In the genomic region with DNA sequence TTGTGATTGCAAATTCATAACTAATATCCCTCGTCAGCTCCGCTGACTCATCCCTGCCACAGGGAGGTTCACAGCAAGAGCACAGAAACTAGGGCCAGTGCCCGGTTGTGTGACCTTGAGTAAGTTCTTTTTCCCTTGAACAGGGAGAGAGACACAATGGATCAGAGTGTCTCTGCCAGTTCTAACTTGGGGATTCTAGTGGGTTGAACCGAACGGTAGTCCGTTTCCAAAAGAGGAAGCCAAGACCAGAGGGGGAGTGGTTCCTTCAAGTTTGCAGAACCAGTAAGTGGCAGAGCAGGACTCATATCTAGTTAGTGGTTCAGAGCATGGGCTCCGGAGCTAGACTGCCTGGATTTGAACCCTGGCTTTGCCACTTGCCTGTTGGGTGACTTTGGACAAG, we compare ENCODE assay signal across 10 cellular contexts. TPM values are rescaled to one million over a fixed set of nuclear protein-coding genes. Genes with fewer than 3 reads are reported as not detected.
A peak's percentile ranks its signal among the peaks of the same experiment; 100 is the strongest.
DNase-seq lines count a peak whose midpoint lies in the region; ATAC-seq, FAIRE-seq and TF ChIP-seq lines count a peak whose summit lies in the region.
"Had no signal": no experiment of that assay in that cellular context is flagged by ENCODE, and none has a peak within 500 bp of the region (broad histone marks: within the 10 kb centered on the region; RNA-seq: fewer than 3 reads in every experiment).

No MANE protein-coding gene starts in this region.

- POLR2A ChIA-PET in HepG2 (lab: Yijun Ruan, JAX): no interaction called here

- H3K27me3 ChIP-seq in KMS-11 (ENCODE audit: insufficient read depth, low read depth) (no peaks in the 10 kb centered on the region), astrocyte (ENCODE audit: insufficient read depth, low read length) (no peaks in the 10 kb centered on the region), HepG2 (ENCODE audit: control insufficient read depth in 1 of 2, insufficient read depth in 2 of 2, low read length in 2 of 2) (peaks cover 1 to 18% of the 10 kb centered on the region in 2 experiments; a peak in 3 of 5 replicates)

- no peak overlapping the region; the same call in 1 of the 2 replicates for H3K27ac ChIP-seq in KMS-11
- H3K27ac ChIP-seq in astrocyte (ENCODE audit: low read depth, low read length): no peak overlapping the region
- no peak overlapping the region for H3K27ac ChIP-seq in HepG2 (ENCODE audit: extremely low read length, insufficient read depth, low read length)

- FAIRE-seq in astrocyte (lab: Jason Lieb, UNC) (no peak), HepG2 (lab: Jason Lieb, UNC) (no peak)

- in situ Hi-C loops in HepG2 (cut with HindIII; ENCODE audit: extremely low pct_ligation_motif_present, low pct_unique_long_range_greater_than_20kb): no loop called here

- H3K4me3 Mint-ChIP-seq in astrocyte (ENCODE audit: unreplicated experiment): no peak overlapping the region

- no peak for TF ChIP-seq RAD21 in HepG2 (CRISPR knock-in tag; IDR thresholded peaks at IDR 0.05)

- H3K4me1 Mint-ChIP-seq in astrocyte (ENCODE audit: low read depth, unreplicated experiment): peaks cover 32% of the 10 kb centered on the region

- no peak for TF ChIP-seq EP300 in HepG2 (IDR thresholded peaks at IDR 0.05; ENCODE audit: low read depth in 2 of 2, low read length in 2 of 2)
- no peak for TF ChIP-seq EP300 in HepG2 (CRISPR knock-in tag; IDR thresholded peaks at IDR 0.05; ENCODE audit: borderline replicate concordance)

- H3K4me3 ChIP-seq in KMS-11 (IDR thresholded peaks at IDR 0.05; ENCODE audit: insufficient read depth, low read depth, low read length) (no peak overlapping the region), astrocyte (ENCODE audit: insufficient read depth, low read depth, low read length) (no peak overlapping the region), HepG2 (replicated peaks in 1 of 3; ENCODE audit: insufficient read depth in 1 of 3, low read depth in 2 of 3, low read length in 3 of 3) (no peak overlapping the region)

- peaks cover 51% of the 10 kb centered on the region for H3K4me1 ChIP-seq in KMS-11 (ENCODE audit: low read depth, poor library complexity, severe bottlenecking)
- H3K4me1 ChIP-seq in astrocyte (ENCODE audit: insufficient read depth, low read length): peaks cover 30% of the 10 kb centered on the region
- H3K4me1 ChIP-seq in HepG2 (ENCODE audit: insufficient read depth, low read length): peaks cover 18% of the 10 kb centered on the region

- intact Hi-C loops in HepG2 (cut with micrococcal nuclease; ENCODE audit: unreplicated experiment): no loop called here

- peaks cover 10% of the 10 kb centered on the region for H3K27me3 Mint-ChIP-seq in astrocyte (ENCODE audit: low read depth, unreplicated experiment)

- H3K36me3 ChIP-seq in KMS-11 (ENCODE audit: insufficient read depth) (no peaks in the 10 kb centered on the region), astrocyte (ENCODE audit: insufficient read depth, low read length) (no peaks in the 10 kb centered on the region), HepG2 (replicated peaks in 1 of 2; ENCODE audit: control insufficient read depth in 1 of 2, insufficient read depth in 2 of 2, low read length in 2 of 2) (no peaks in the 10 kb centered on the region)

- WGBS in HepG2 (ENCODE audit: low lambda C conversion rate): 19% methylated on average over 7 of the region's 7 CpGs

- H3K9me3 ChIP-seq in astrocyte (ENCODE audit: insufficient read depth, low read depth, low read length) (no peaks in the 10 kb centered on the region), HepG2 (ENCODE audit: low read length) (no peaks in the 10 kb centered on the region)

- no peaks in the 10 kb centered on the region for H4K20me1 ChIP-seq in KMS-11 (ENCODE audit: insufficient read depth)
- H4K20me1 ChIP-seq in astrocyte (ENCODE audit: insufficient read depth, low read length): no peaks in the 10 kb centered on the region
- no peaks in the 10 kb centered on the region for H4K20me1 ChIP-seq in HepG2 (ENCODE audit: insufficient read depth, low read length)

- DNase-seq in AG09319 (ENCODE audit: extremely low read depth, low read depth): peak; percentile 32
- peak; percentile 33 for DNase-seq in astrocyte (ENCODE audit: low read depth)
- DNase-seq in HepG2 (ENCODE audit: low spot score): peak; percentile 42
- no peak for DNase-seq in NCI-H345 (lab: John Stamatoyannopoulos, UW)
- DNase-seq in NAMALWA (ENCODE audit: low spot score): no peak
- DNase-seq: activated T-cell treated with anti-CD3 and anti-CD28 coated beads, Interleukin-2, amount 50 U/mL, for 1 hour; NCI-H510A treated with DMSO at 0.1 percent for 48 hours had no signal

- no peak overlapping the region; the same call in 1 of the 2 replicates for H3K9ac ChIP-seq in KMS-11
- no peak overlapping the region for H3K9ac ChIP-seq in astrocyte (ENCODE audit: low read length)
- H3K9ac ChIP-seq in HepG2 (ENCODE audit: insufficient read depth, low read depth, low read length): no peak overlapping the region

- no peak for TF ChIP-seq CTCF in AG09319 (IDR thresholded peaks at IDR 0.05; ENCODE audit: low read depth, low read length)
- no peak for TF ChIP-seq CTCF in KMS-11 (conservative IDR thresholded peaks at IDR 0.05; ENCODE audit: low read depth, low read length)
- no peak for TF ChIP-seq CTCF in astrocyte (IDR thresholded peaks at IDR 0.05; ENCODE audit: insufficient read depth, low read depth, low read length)
- no peak for TF ChIP-seq CTCF in HepG2 (CRISPR knock-in tag; IDR thresholded peaks at IDR 0.05)

- TF ChIP-seq POLR2A in HepG2 (IDR thresholded peaks at IDR 0.05; ENCODE audit: insufficient read depth in 1 of 2, low read depth in 2 of 2, low read length in 2 of 2): no peak

- CTCF ChIA-PET in HepG2 (lab: Yijun Ruan, JAX; ENCODE audit: low intra/inter-chr PET ratio, low total read pairs): no interaction called here

- no peaks in the 10 kb centered on the region for H3K9me3 Mint-ChIP-seq in astrocyte (ENCODE audit: unreplicated experiment)

- ATAC-seq in HepG2: peak; percentile 48
- no peak for ATAC-seq in GM19455 (IDR thresholded peaks at IDR 0.05; ENCODE audit: unreplicated experiment)
- no peak for ATAC-seq in HG02588 (IDR thresholded peaks at IDR 0.05; ENCODE audit: unreplicated experiment)

- H3K36me3 Mint-ChIP-seq in astrocyte (ENCODE audit: low read depth, unreplicated experiment): no peaks in the 10 kb centered on the region

- H3K4me2 ChIP-seq in KMS-11: peak overlapping the region; percentile 62
- H3K4me2 ChIP-seq in astrocyte (ENCODE audit: low read length): peak overlapping the region; percentile 58
- H3K4me2 ChIP-seq in HepG2 (ENCODE audit: low read depth, low read length): peak overlapping the region; percentile 23; the same call in 1 of the 2 replicates

- H3K79me2 ChIP-seq in KMS-11 (ENCODE audit: insufficient read depth, low read depth) (no peaks in the 10 kb centered on the region), astrocyte (ENCODE audit: insufficient read depth, low read length) (no peaks in the 10 kb centered on the region), HepG2 (ENCODE audit: insufficient read depth, low read length) (no peaks in the 10 kb centered on the region)

- H2AFZ ChIP-seq in KMS-11 (ENCODE audit: low read depth) (no peak overlapping the region), astrocyte (ENCODE audit: low read depth, low read length) (no peak overlapping the region), HepG2 (ENCODE audit: low read length) (no peak overlapping the region)

- H3K27ac Mint-ChIP-seq in astrocyte (ENCODE audit: unreplicated experiment): peak overlapping the region; percentile 81

- no TSS peak for BruUV-seq in HepG2 (replicated peaks; lab: Mats Ljungman, UMichigan)

RNA-seq across cellular contexts. Expression of a gene that starts 4.9 kb away (rescaled TPM):
- total RNA-seq in astrocyte (9.8 and 10.1 TPM in 2 replicates), HepG2 (2016; rRNA removed; fragmentation: Illumina TruSeq; extraction: Trizol) (0.24 and 0.51 TPM in 2 replicates)
- total RNA-seq in HepG2 (2016; cell fraction: cytosol; rRNA removed; fragmentation: Illumina TruSeq; extraction: Trizol; ENCODE audit: low read depth): 0.97 and 1.8 TPM in 2 replicates
- 0.21 and 0.45 TPM in 2 replicates for total RNA-seq in HepG2 (2016; cell fraction: insoluble cytoplasmic fraction; rRNA removed; fragmentation: Illumina TruSeq; extraction: Trizol)
- total RNA-seq in HepG2 (2016; cell fraction: membrane; rRNA removed; fragmentation: Illumina TruSeq; extraction: Trizol): 0.86 and 1.4 TPM in 2 replicates
- total RNA-seq in HepG2 (2016; cell fraction: nucleus; rRNA removed; fragmentation: Illumina TruSeq; extraction: Trizol): 0.44 and 0.47 TPM in 2 replicates
- polyA plus RNA-seq in HepG2 (2011; rRNA removed): 1.0 and 1.1 TPM in 2 replicates
- 0.59 and 1.4 TPM in 2 replicates for polyA plus RNA-seq in HepG2 (2011; cell fraction: cytosol; rRNA removed)
- polyA plus RNA-seq in HepG2 (2011; cell fraction: nucleus; rRNA removed): 0.83 and 1.5 TPM in 2 replicates
- 0.17 TPM in 1 of 2 replicates, not detected in the other for polyA plus RNA-seq in HepG2 (2012)
- polyA plus RNA-seq in HepG2 (2016; cell fraction: cytosol; fragmentation: Illumina TruSeq; extraction: Trizol; ENCODE audit: low read depth): 2.6 and 3.1 TPM in 2 replicates
- polyA plus RNA-seq in HepG2 (2016; cell fraction: insoluble cytoplasmic fraction; fragmentation: Illumina TruSeq; extraction: Trizol; ENCODE audit: low read depth): 0.36 and 0.81 TPM in 2 replicates
- polyA plus RNA-seq in HepG2 (2016; cell fraction: membrane; fragmentation: Illumina TruSeq; extraction: Trizol; ENCODE audit: low read depth): 2.1 and 2.2 TPM in 2 replicates
- polyA plus RNA-seq in HepG2 (2016; cell fraction: nucleus; fragmentation: Illumina TruSeq; extraction: Trizol; ENCODE audit: insufficient read depth, low read depth): 0.72 and 1.3 TPM in 2 replicates
- polyA minus RNA-seq in HepG2 (2011; rRNA and poly(A)+ RNA removed; ENCODE audit: low replicate concordance): 1.0 and 5.4 TPM in 2 replicates
- not detected in 2 replicates for polyA minus RNA-seq in HepG2 (2011; cell fraction: cytosol; rRNA and poly(A)+ RNA removed)
- not detected in 2 replicates for polyA minus RNA-seq in HepG2 (2011; cell fraction: nucleus; rRNA and poly(A)+ RNA removed)

RNA-seq across cellular contexts. Expression of a gene that starts 54.8 kb away (rescaled TPM):
- total RNA-seq in astrocyte (47.9 and 50.2 TPM in 2 replicates), HepG2 (2016; rRNA removed; fragmentation: Illumina TruSeq; extraction: Trizol) (34.8 and 54.2 TPM in 2 replicates)
- total RNA-seq in HepG2 (2016; cell fraction: cytosol; rRNA removed; fragmentation: Illumina TruSeq; extraction: Trizol; ENCODE audit: low read depth): 2.7 and 3.0 TPM in 2 replicates
- 33.2 and 45.5 TPM in 2 replicates for total RNA-seq in HepG2 (2016; cell fraction: insoluble cytoplasmic fraction; rRNA removed; fragmentation: Illumina TruSeq; extraction: Trizol)
- 17.5 and 18.0 TPM in 2 replicates for total RNA-seq in HepG2 (2016; cell fraction: membrane; rRNA removed; fragmentation: Illumina TruSeq; extraction: Trizol)
- total RNA-seq in HepG2 (2016; cell fraction: nucleus; rRNA removed; fragmentation: Illumina TruSeq; extraction: Trizol): 36.0 and 37.9 TPM in 2 replicates
- 24.6 and 31.0 TPM in 2 replicates for polyA plus RNA-seq in HepG2 (2011; rRNA removed)
- polyA plus RNA-seq in HepG2 (2011; cell fraction: cytosol; rRNA removed): 13.7 and 14.3 TPM in 2 replicates
- 28.0 and 34.2 TPM in 2 replicates for polyA plus RNA-seq in HepG2 (2011; cell fraction: nucleus; rRNA removed)
- 19.5 and 22.2 TPM in 2 replicates for polyA plus RNA-seq in HepG2 (2012)
- polyA plus RNA-seq in HepG2 (2016; cell fraction: cytosol; fragmentation: Illumina TruSeq; extraction: Trizol; ENCODE audit: low read depth): 4.2 and 6.1 TPM in 2 replicates
- polyA plus RNA-seq in HepG2 (2016; cell fraction: insoluble cytoplasmic fraction; fragmentation: Illumina TruSeq; extraction: Trizol; ENCODE audit: low read depth): 61.7 and 63.3 TPM in 2 replicates
- 15.5 and 18.5 TPM in 2 replicates for polyA plus RNA-seq in HepG2 (2016; cell fraction: membrane; fragmentation: Illumina TruSeq; extraction: Trizol; ENCODE audit: low read depth)
- polyA plus RNA-seq in HepG2 (2016; cell fraction: nucleus; fragmentation: Illumina TruSeq; extraction: Trizol; ENCODE audit: insufficient read depth, low read depth): 63.6 and 67.7 TPM in 2 replicates
- polyA minus RNA-seq in HepG2 (2011; rRNA and poly(A)+ RNA removed; ENCODE audit: low replicate concordance): 39.2 and 117 TPM in 2 replicates
- polyA minus RNA-seq in HepG2 (2011; cell fraction: cytosol; rRNA and poly(A)+ RNA removed): 19.0 and 19.9 TPM in 2 replicates
- 25.9 and 27.0 TPM in 2 replicates for polyA minus RNA-seq in HepG2 (2011; cell fraction: nucleus; rRNA and poly(A)+ RNA removed)

Comparison
In these comparisons a context has a peak if more than half of its experiments do, and no peak if none do; other contexts are left out.
1. DNase-seq: peak in AG09319 (single experiment), astrocyte (single experiment) and HepG2 (single experiment); none in NCI-H345 (single experiment) and NAMALWA (single experiment).
2. Peak in every context shown above with its lines, with median percentiles within 50 percentile points of each other: H3K4me2 ChIP-seq.